In genomic region chr11:82465481-82465880, GRCh38 we compare ENCODE assay signal across 19 cellular contexts.
DNase-seq lines count a peak whose midpoint lies in the region; ATAC-seq, FAIRE-seq and TF ChIP-seq lines count a peak whose summit lies in the region.
"Had no signal": no experiment of that assay in that cellular context is flagged by ENCODE, and none has a peak within 500 bp of the region (broad histone marks: within the 10 kb centered on the region; RNA-seq: fewer than 3 reads in every experiment).

No MANE protein-coding gene starts in this region.

- intact Hi-C loops in upper lobe of right lung (cut with DNase I), result no loop called here

- no peaks in the 10 kb centered on the region for H3K4me1 ChIP-seq in upper lobe of right lung
- H3K4me1 ChIP-seq in tibial nerve, result no peaks in the 10 kb centered on the region
- H3K4me1 ChIP-seq: A549, Caco-2 had no signal

- TF ChIP-seq POLR2A in tibial nerve (IDR thresholded peaks at IDR 0.05), result no peak

- H3K4me3 ChIP-seq in bronchial epithelial cell (ENCODE audit: low read depth, low read length), result no peak overlapping the region
- H3K4me3 ChIP-seq in upper lobe of right lung, result no peak overlapping the region
- no peak overlapping the region for H3K4me3 ChIP-seq in tibial nerve
- H3K4me3 ChIP-seq: A549 had no signal

- peak; percentile 62 for ATAC-seq in upper lobe of right lung
- ATAC-seq: A549 had no signal

- no peak for TF ChIP-seq CTCF in bronchial epithelial cell (IDR thresholded peaks at IDR 0.05; ENCODE audit: insufficient read depth, low read length, severe bottlenecking)
- no peak for TF ChIP-seq CTCF in upper lobe of right lung (IDR thresholded peaks at IDR 0.05)
- no peak for TF ChIP-seq CTCF in tibial nerve (IDR thresholded peaks at IDR 0.05)

- H3K9me3 ChIP-seq in upper lobe of right lung, result no peaks in the 10 kb centered on the region
- no peaks in the 10 kb centered on the region for H3K9me3 ChIP-seq in tibial nerve
- H3K9me3 ChIP-seq: A549, Caco-2 had no signal

- no peak for FAIRE-seq in bronchial epithelial cell (lab: Jason Lieb, UNC)
- FAIRE-seq: A549, G401.6, GM12891, GM18507 had no signal

- no peak for TF ChIP-seq EP300 in tibial nerve (IDR thresholded peaks at IDR 0.05)

- H3K36me3 ChIP-seq in bronchial epithelial cell (ENCODE audit: control insufficient read depth, insufficient read depth, low read length) (no peaks in the 10 kb centered on the region), upper lobe of right lung (no peaks in the 10 kb centered on the region), tibial nerve (no peaks in the 10 kb centered on the region)

- H3K27ac ChIP-seq in upper lobe of right lung, result no peak overlapping the region
- no peak overlapping the region for H3K27ac ChIP-seq in tibial nerve
- H3K27ac ChIP-seq: 22Rv1, A549, C4-2B had no signal

- H3K27me3 ChIP-seq in bronchial epithelial cell (ENCODE audit: control insufficient read depth, insufficient read depth, low read length) (no peaks in the 10 kb centered on the region), upper lobe of right lung (no peaks in the 10 kb centered on the region), tibial nerve (no peaks in the 10 kb centered on the region)

- DNase-seq in DMS53 (lab: John Stamatoyannopoulos, UW) (peak; percentile 20), DMS53 treated with DMSO at 0.1 percent for 48 hours (lab: John Stamatoyannopoulos, UW; ENCODE audit: unreplicated experiment) (no peak), bronchial epithelial cell (ENCODE audit: low read depth) (peak; percentile 48), kidney tubule cell (ENCODE audit: low spot score) (peak; percentile 17), upper lobe of right lung (no peak), anterior cingulate cortex (lab: John Stamatoyannopoulos, UW) (no peak), DMS 273 (lab: John Stamatoyannopoulos, UW; ENCODE audit: unreplicated experiment) (no peak), tibial nerve (ENCODE audit: low spot score in 2 of 2) (no peak)
- DNase-seq: AML-193; Caco-2; CD4-positive, alpha-beta T cell; GOT3; H9 had no signal

- WGBS in tibial nerve, 2 donors, result 93% methylated on average over 2 of the region's 2 CpGs

Comparison
In these comparisons a context has a peak if more than half of its experiments do, and no peak if none do; other contexts are left out.
1. DNase-seq: peak in DMS53 (single experiment), bronchial epithelial cell (single experiment) and kidney tubule cell (single experiment); none in DMS53 treated with DMSO at 0.1 percent for 48 hours (single experiment), upper lobe of right lung (single experiment), anterior cingulate cortex (0 of 58), DMS 273 (single experiment) and tibial nerve (0 of 2).